ENCODE assay signal across 27 cellular contexts in the genomic region with DNA sequence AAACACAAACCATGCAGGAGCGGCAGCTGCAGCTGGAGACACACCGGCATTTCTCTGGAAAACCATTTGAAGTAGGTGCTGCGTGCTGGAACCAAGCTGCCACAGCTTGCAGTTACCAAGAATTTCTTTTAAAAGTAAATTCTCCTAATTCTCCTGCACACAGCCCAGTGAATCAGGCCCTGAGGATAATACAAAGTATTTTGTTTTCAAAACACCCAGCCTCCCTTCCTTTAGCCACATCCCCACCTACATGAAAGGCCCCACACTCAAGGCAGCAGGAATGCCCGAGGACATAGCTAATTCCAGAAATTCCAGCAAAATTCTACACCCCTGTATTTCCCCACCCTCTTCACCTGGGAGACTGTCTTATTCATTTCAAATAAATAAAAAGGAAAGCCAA.
"Had no signal": no experiment of that assay in that cellular context is flagged by ENCODE, and none has a peak within 500 bp of the region (broad histone marks: within the 10 kb centered on the region; RNA-seq: fewer than 3 reads in every experiment).

No MANE protein-coding gene starts in this region.

- DNase-seq: activated CD8-positive, alpha-beta memory T cell treated with anti-CD3 and anti-CD28 coated beads for 24 hours; activated CD8-positive, alpha-beta memory T cell treated with anti-CD3 and anti-CD28 coated beads, Interleukin-2, amount 50 U/mL, for 48 hours; activated naive CD4-positive, alpha-beta T cell; activated T-cell treated with anti-CD3 and anti-CD28 coated beads, Interleukin-2, amount 50 U/mL, for 4 hours; adrenal gland; colonic mucosa; dorsolateral prefrontal cortex; effector memory CD8-positive, alpha-beta T cell; gastrocnemius medialis; head of caudate nucleus; hypothalamus; lower lobe of right lung; naive thymus-derived CD8-positive, alpha-beta T cell; pancreas; right cardiac atrium; stimulated activated CD4-positive, alpha-beta T cell treated with anti-CD3 and anti-CD28 coated beads, Interleukin-4, amount 100 ng/mL, for 24 hours; stimulated activated naive CD4-positive, alpha-beta T cell treated with Interleukin-2 at 50 U/mL for 16 hours; T-helper 1 cell; T-helper 9 cell; upper lobe of right lung had no signal

- H3K27ac ChIP-seq: adrenal gland, ascending aorta, colonic mucosa, dorsolateral prefrontal cortex, esophagus muscularis mucosa, gastrocnemius medialis, lower lobe of right lung, pancreas, thoracic aorta, upper lobe of right lung had no signal

- H3K4me3 Mint-ChIP-seq: activated naive CD8-positive, alpha-beta T cell; activated T-cell treated with anti-CD3 and anti-CD28 coated beads, Interleukin-2, amount 50 U/mL, for 4 hours; effector memory CD8-positive, alpha-beta T cell; naive thymus-derived CD8-positive, alpha-beta T cell; WTC11 had no signal

- H3K36me3 ChIP-seq: adrenal gland, ascending aorta, colonic mucosa, esophagus muscularis mucosa, gastrocnemius medialis, lower lobe of right lung, pancreas, thoracic aorta, upper lobe of right lung had no signal

- H3K27me3 ChIP-seq: adrenal gland, ascending aorta, colonic mucosa, esophagus muscularis mucosa, gastrocnemius medialis, pancreas, upper lobe of right lung had no signal

- H3K27me3 Mint-ChIP-seq: activated naive CD8-positive, alpha-beta T cell; effector memory CD8-positive, alpha-beta T cell; naive thymus-derived CD8-positive, alpha-beta T cell had no signal

- H3K27ac Mint-ChIP-seq: activated naive CD8-positive, alpha-beta T cell; activated T-helper 2 cell treated with anti-CD3 and anti-CD28 coated beads, Interferon-gamma antibody, Interleukin-2, Interleukin-4, amounts not matched to agents 10 μg/mL and 5 μg/mL and 100 μg/mL, durations not matched to agents 14 hours and 24 hours and 36 hours; effector memory CD8-positive, alpha-beta T cell; naive thymus-derived CD8-positive, alpha-beta T cell; WTC11 had no signal

- H3K4me1 Mint-ChIP-seq: naive thymus-derived CD8-positive, alpha-beta T cell; WTC11 had no signal

- H3K9me3 ChIP-seq: adrenal gland, ascending aorta, colonic mucosa, esophagus muscularis mucosa, gastrocnemius medialis, lower lobe of right lung, pancreas, thoracic aorta, upper lobe of right lung had no signal

- H3K4me3 ChIP-seq: adrenal gland, ascending aorta, colonic mucosa, dorsolateral prefrontal cortex, esophagus muscularis mucosa, gastrocnemius medialis, lower lobe of right lung, pancreas, thoracic aorta, upper lobe of right lung had no signal

- H3K4me1 ChIP-seq: adrenal gland, ascending aorta, colonic mucosa, esophagus muscularis mucosa, gastrocnemius medialis, lower lobe of right lung, pancreas, upper lobe of right lung had no signal

- ATAC-seq: activated T-cell treated with anti-CD3 and anti-CD28 coated beads, Interleukin-2, amount 50 U/mL, for 4 hours; effector memory CD8-positive, alpha-beta T cell; gastrocnemius medialis; left lobe of liver; lower lobe of right lung; naive thymus-derived CD8-positive, alpha-beta T cell; pancreas; right cardiac atrium; upper lobe of right lung; WTC11 had no signal
